In the genomic region with DNA sequence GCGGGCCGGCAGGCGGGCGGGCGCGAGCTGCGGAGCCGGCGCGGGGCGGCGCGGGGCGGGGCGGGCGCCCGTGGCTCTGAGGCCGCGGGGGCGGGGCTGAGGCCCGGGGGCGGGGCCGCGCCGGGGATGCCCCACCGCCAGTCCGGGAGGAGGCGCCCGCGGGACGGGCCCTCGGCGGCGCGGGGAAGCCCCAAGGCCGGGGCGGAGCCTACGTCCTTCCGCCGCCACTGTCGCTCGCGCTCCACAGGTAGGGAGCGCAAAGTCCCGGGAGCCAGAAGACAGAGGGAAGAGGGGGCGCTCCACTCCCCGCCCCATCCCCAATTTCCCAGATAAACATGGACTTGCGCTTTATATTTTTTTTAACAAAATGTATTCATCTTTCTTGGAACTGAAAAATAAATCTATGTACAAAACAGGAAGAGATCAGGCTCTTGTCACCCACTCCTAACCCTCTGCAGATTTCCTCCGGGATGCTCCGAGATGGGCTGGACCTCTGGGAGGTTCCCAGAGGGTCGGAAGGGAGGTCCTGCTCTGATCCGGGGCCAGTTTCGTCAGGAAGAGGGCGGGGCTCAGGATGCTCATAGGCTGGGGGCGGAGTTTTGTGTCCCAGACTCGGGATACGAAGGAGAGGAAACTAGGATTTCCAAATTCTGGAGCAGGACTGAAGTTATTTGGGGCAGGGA, we compare ENCODE assay signal across 8 cellular contexts. TPM values are rescaled to one million over a fixed set of nuclear protein-coding genes. Genes with fewer than 3 reads are reported as not detected.
A peak's percentile ranks its signal among the peaks of the same experiment; 100 is the strongest.
DNase-seq lines count a peak whose midpoint lies in the region; ATAC-seq and TF ChIP-seq lines count a peak whose summit lies in the region.

A gene (minus strand): TSS at position 52 of the 683 bp plus-strand sequence. CDS start 65 bp downstream, outside the sequence.

- intact Hi-C loops in CD4-positive, alpha-beta memory T cell (cut with micrococcal nuclease) = loop anchor here (1.0 to 5.0 kb wide), 5 partner anchors 24 to 115 kb away; a partner anchor contains a TSS

- H3K9me3 Mint-ChIP-seq in CD4-positive, alpha-beta memory T cell = no peaks in the 10 kb centered on the region
- no peaks in the 10 kb centered on the region for H3K9me3 Mint-ChIP-seq in activated T-helper 17 cell treated with anti-CD3 and anti-CD28 coated beads, Interleukin-2, amount 50 U/mL, for 72 hours
- H3K9me3 Mint-ChIP-seq in naive thymus-derived CD8-positive, alpha-beta T cell = no peaks in the 10 kb centered on the region
- no peaks in the 10 kb centered on the region for H3K9me3 Mint-ChIP-seq in stimulated activated memory B cell treated with anti-CD40 and anti-IgM and Interleukin-4, amounts not matched to agents 10 μg/mL and 1 μg/mL and 100 μg/mL, for 72 hours

- no peak within 1 kb of the TSS; the same call in 1 of the 2 replicates for H3K9ac ChIP-seq in KMS-11
- H3K9ac ChIP-seq in fibroblast of lung (ENCODE audit: insufficient read depth, low read length) = peak within 1 kb of the TSS; percentile 21

- peak within 1 kb of the TSS; percentile 79 for H3K4me3 ChIP-seq in CD4-positive, alpha-beta memory T cell (ENCODE audit: low read length in 2 of 2)
- H3K4me3 ChIP-seq in KMS-11 (IDR thresholded peaks at IDR 0.05; ENCODE audit: insufficient read depth, low read depth, low read length) (no peak within 1 kb of the TSS), fibroblast of lung (replicated peaks in 1 of 4; ENCODE audit: control extremely low read depth in 1 of 4, insufficient read depth in 1 of 4, low read depth in 3 of 4, low read length in 4 of 4) (peak within 1 kb of the TSS; percentile 51 to 86 (median 77))

- CTCF ChIA-PET in CD4-positive, alpha-beta memory T cell (lab: Charles Lee; ENCODE audit: partially characterized antibody) = interaction anchor here (1.0 to 2.1 kb wide), 7 partner anchors 16 to 115 kb away, joined by 3 to 12 read pairs (median 4); a partner anchor contains a TSS

- H3K4me1 Mint-ChIP-seq in CD4-positive, alpha-beta memory T cell = peaks cover 9 to 48% (median 24%) of the 10 kb centered on the region in 4 donors
- peaks cover 15% of the 10 kb centered on the region for H3K4me1 Mint-ChIP-seq in activated T-helper 17 cell treated with anti-CD3 and anti-CD28 coated beads, Interleukin-2, amount 50 U/mL, for 72 hours
- peaks cover 22 to 52% (median 46%) of the 10 kb centered on the region in 4 donors for H3K4me1 Mint-ChIP-seq in naive thymus-derived CD8-positive, alpha-beta T cell
- H3K4me1 Mint-ChIP-seq in stimulated activated memory B cell treated with anti-CD40 and anti-IgM and Interleukin-4, amounts not matched to agents 10 μg/mL and 1 μg/mL and 100 μg/mL, for 72 hours = peaks cover 63% of the 10 kb centered on the region

- H4K20me1 ChIP-seq in KMS-11 (ENCODE audit: insufficient read depth) (no peaks in the 10 kb centered on the region), fibroblast of lung (ENCODE audit: control insufficient read depth, extremely low read depth, insufficient read depth, low read length) (no peaks in the 10 kb centered on the region)

- H3K4me2 ChIP-seq in KMS-11 (peak within 1 kb of the TSS; percentile 69), fibroblast of lung (ENCODE audit: extremely low read depth, insufficient read depth, low read length) (peak within 1 kb of the TSS; percentile 96)

- H3K36me3 Mint-ChIP-seq in CD4-positive, alpha-beta memory T cell = peaks cover 14 to 39% of the 10 kb centered on the region in 2 donors
- peaks cover 48% of the 10 kb centered on the region for H3K36me3 Mint-ChIP-seq in activated T-helper 17 cell treated with anti-CD3 and anti-CD28 coated beads, Interleukin-2, amount 50 U/mL, for 72 hours (ENCODE audit: low read depth)
- peaks cover 0 to 37% (median 11%) of the 10 kb centered on the region in 3 donors for H3K36me3 Mint-ChIP-seq in naive thymus-derived CD8-positive, alpha-beta T cell
- H3K36me3 Mint-ChIP-seq in stimulated activated memory B cell treated with anti-CD40 and anti-IgM and Interleukin-4, amounts not matched to agents 10 μg/mL and 1 μg/mL and 100 μg/mL, for 72 hours = peaks cover 49% of the 10 kb centered on the region

- no peaks in the 10 kb centered on the region for H3K9me3 ChIP-seq in CD4-positive, alpha-beta memory T cell (ENCODE audit: control insufficient read depth in 1 of 2, low read length in 2 of 2)
- H3K9me3 ChIP-seq in fibroblast of lung (ENCODE audit: control insufficient read depth, insufficient read depth, low read depth, low read length) = no peaks in the 10 kb centered on the region

- peak within 1 kb of the TSS; percentile 44; the same call in 1 of the 2 replicates for H2AFZ ChIP-seq in KMS-11 (ENCODE audit: low read depth)
- H2AFZ ChIP-seq in fibroblast of lung (ENCODE audit: low read length) = peak within 1 kb of the TSS; percentile 34

- peak; percentile 92 for ATAC-seq in activated T-helper 17 cell treated with anti-CD3 and anti-CD28 coated beads, Interleukin-2, amount 50 U/mL, for 72 hours (replicated peaks)
- peak; percentile 86 to 89 for ATAC-seq in naive thymus-derived CD8-positive, alpha-beta T cell
- peak; percentile 89 for ATAC-seq in stimulated activated memory B cell treated with anti-CD40 and anti-IgM and Interleukin-4, amounts not matched to agents 10 μg/mL and 1 μg/mL and 100 μg/mL, for 72 hours

- POLR2A ChIA-PET in CD4-positive, alpha-beta memory T cell (lab: Charles Lee; ENCODE audit: partially characterized antibody) = interaction anchor here (0.8 to 9.4 kb wide), 20 partner anchors 8 to 224 kb away, joined by 3 to 143 read pairs (median 5); a partner anchor contains a TSS
- POLR2A ChIA-PET in naive thymus-derived CD8-positive, alpha-beta T cell (lab: Charles Lee) = interaction anchor here (0.6 to 7.3 kb wide), 17 partner anchors 8 to 314 kb away, joined by 3 to 135 read pairs (median 6); a partner anchor contains a TSS

- H3K27ac Mint-ChIP-seq in CD4-positive, alpha-beta memory T cell = peak within 1 kb of the TSS; percentile 94 to 97 (median 96)
- H3K27ac Mint-ChIP-seq in activated T-helper 17 cell treated with anti-CD3 and anti-CD28 coated beads, Interleukin-2, amount 50 U/mL, for 72 hours = peak within 1 kb of the TSS; percentile 96
- H3K27ac Mint-ChIP-seq in naive thymus-derived CD8-positive, alpha-beta T cell = peak within 1 kb of the TSS; percentile 79 to 95 (median 92)
- H3K27ac Mint-ChIP-seq in stimulated activated memory B cell treated with anti-CD40 and anti-IgM and Interleukin-4, amounts not matched to agents 10 μg/mL and 1 μg/mL and 100 μg/mL, for 72 hours = peak within 1 kb of the TSS; percentile 89

- peak within 1 kb of the TSS; percentile 87 to 92 (median 90) for H3K4me3 Mint-ChIP-seq in CD4-positive, alpha-beta memory T cell
- H3K4me3 Mint-ChIP-seq in activated T-helper 17 cell treated with anti-CD3 and anti-CD28 coated beads, Interleukin-2, amount 50 U/mL, for 72 hours = peak within 1 kb of the TSS; percentile 88
- peak within 1 kb of the TSS; percentile 81 to 91 (median 87) for H3K4me3 Mint-ChIP-seq in naive thymus-derived CD8-positive, alpha-beta T cell
- peak within 1 kb of the TSS; percentile 89 for H3K4me3 Mint-ChIP-seq in stimulated activated memory B cell treated with anti-CD40 and anti-IgM and Interleukin-4, amounts not matched to agents 10 μg/mL and 1 μg/mL and 100 μg/mL, for 72 hours

- no peaks in the 10 kb centered on the region for H3K27me3 ChIP-seq in CD4-positive, alpha-beta memory T cell (ENCODE audit: insufficient read depth, low read length)
- no peaks in the 10 kb centered on the region for H3K27me3 ChIP-seq in KMS-11 (ENCODE audit: insufficient read depth, low read depth)
- no peaks in the 10 kb centered on the region for H3K27me3 ChIP-seq in fibroblast of lung (ENCODE audit: control insufficient read depth, insufficient read depth, low read length)

- H3K27ac ChIP-seq in CD4-positive, alpha-beta memory T cell (ENCODE audit: low read depth, low read length) = peak within 1 kb of the TSS; percentile 93
- H3K27ac ChIP-seq in KMS-11 = no peak within 1 kb of the TSS
- peak within 1 kb of the TSS; percentile 63 for H3K27ac ChIP-seq in fibroblast of lung (ENCODE audit: insufficient read depth, low read length)

- peaks cover 35% of the 10 kb centered on the region for H3K4me1 ChIP-seq in CD4-positive, alpha-beta memory T cell (ENCODE audit: insufficient read depth, low read length)
- H3K4me1 ChIP-seq in KMS-11 (ENCODE audit: low read depth, poor library complexity, severe bottlenecking) (peaks cover 12% of the 10 kb centered on the region), fibroblast of lung (ENCODE audit: control insufficient read depth, extremely low read depth, insufficient read depth, low read length) (peaks cover 6% of the 10 kb centered on the region)

- H3K79me2 ChIP-seq in KMS-11 (ENCODE audit: insufficient read depth, low read depth) (no peaks in the 10 kb centered on the region), fibroblast of lung (ENCODE audit: control insufficient read depth, insufficient read depth, low read length) (no peaks in the 10 kb centered on the region)

- peak; percentile 84 to 91 (median 89) for DNase-seq in CD4-positive, alpha-beta memory T cell
- DNase-seq in GM20000 (ENCODE audit: low spot score) = peak; percentile 99
- peak; percentile 96 for DNase-seq in RPMI8226
- DNase-seq in fibroblast of lung (ENCODE audit: low read depth in 2 of 2) = peak; percentile 70 to 82
- DNase-seq in naive thymus-derived CD8-positive, alpha-beta T cell = peak; percentile 72 to 95 (median 84)

- no peaks in the 10 kb centered on the region for H3K27me3 Mint-ChIP-seq in CD4-positive, alpha-beta memory T cell
- H3K27me3 Mint-ChIP-seq in activated T-helper 17 cell treated with anti-CD3 and anti-CD28 coated beads, Interleukin-2, amount 50 U/mL, for 72 hours = no peaks in the 10 kb centered on the region
- H3K27me3 Mint-ChIP-seq in naive thymus-derived CD8-positive, alpha-beta T cell = no peaks in the 10 kb centered on the region
- no peaks in the 10 kb centered on the region for H3K27me3 Mint-ChIP-seq in stimulated activated memory B cell treated with anti-CD40 and anti-IgM and Interleukin-4, amounts not matched to agents 10 μg/mL and 1 μg/mL and 100 μg/mL, for 72 hours

- peaks cover 24% of the 10 kb centered on the region for H3K36me3 ChIP-seq in CD4-positive, alpha-beta memory T cell (ENCODE audit: insufficient read depth, low read length)
- H3K36me3 ChIP-seq in KMS-11 (ENCODE audit: insufficient read depth) (no peaks in the 10 kb centered on the region), fibroblast of lung (ENCODE audit: control insufficient read depth, insufficient read depth, low read length) (peaks cover 6% of the 10 kb centered on the region)

- no peak for TF ChIP-seq CTCF in GM20000 (IDR thresholded peaks at IDR 0.05; ENCODE audit: extremely low read depth, missing control alignments)
- TF ChIP-seq CTCF in KMS-11 (conservative IDR thresholded peaks at IDR 0.05; ENCODE audit: low read depth, low read length) = no peak
- TF ChIP-seq CTCF in fibroblast of lung (conservative IDR thresholded peaks at IDR 0.05 in 1 of 2, IDR thresholded peaks at IDR 0.05 in 1 of 2; ENCODE audit: low read depth in 1 of 2, low read length in 2 of 2) = peak in 1 of 2 donors; percentile 7

RNA-seq across cellular contexts. Expression of the gene that starts here (rescaled TPM):
- total RNA-seq in CD4-positive, alpha-beta memory T cell = 100 to 1,000 TPM; 122 to 128 TPM
- 10 to 100 TPM; 32.3 to 57.2 TPM for polyA plus RNA-seq in CD4-positive, alpha-beta memory T cell
- 10 to 100 TPM; 65.9 to 82.5 TPM for total RNA-seq in activated T-helper 17 cell treated with anti-CD3 and anti-CD28 coated beads, Interleukin-2, amount 50 U/mL, for 72 hours
- total RNA-seq in fibroblast of lung = 4.9 and 9.2 TPM in 2 replicates
- polyA plus RNA-seq in fibroblast of lung = 6.4 and 9.2 TPM in 2 replicates
- 6.5 and 12.0 TPM in 2 replicates for polyA plus RNA-seq in fibroblast of lung (2012)
- polyA minus RNA-seq in fibroblast of lung (ENCODE audit: low replicate concordance) = 34.1 and 53.5 TPM in 2 replicates
- total RNA-seq in naive thymus-derived CD8-positive, alpha-beta T cell = 100 to 1,000 TPM; 128 to 135 TPM
- 10 to 100 TPM; 26.6 to 55.5 (median 30.3) TPM for polyA plus RNA-seq in naive thymus-derived CD8-positive, alpha-beta T cell
